Comparison of ENCODE assay signal across 8 cellular contexts in genomic region chr21:41952568-41953248, GRCh38. TPM values are rescaled to one million over a fixed set of nuclear protein-coding genes. Genes with fewer than 3 reads are reported as not detected.
DNase-seq lines count a peak whose midpoint lies in the region; ATAC-seq lines count a peak whose summit lies in the region.

No MANE protein-coding gene starts in this region.

- no peak overlapping the region for H3K27ac Mint-ChIP-seq in T-helper 2 cell treated with Interferon-gamma antibody and Interleukin-4, amounts not matched to agents 5 μg/mL and 100 μg/mL, for 36 hours
- no peak overlapping the region for H3K27ac Mint-ChIP-seq in activated CD8-positive, alpha-beta T cell treated with anti-CD3 and anti-CD28 coated beads, Interleukin-2, amount 10 ng/mL, durations not matched to agents 7 days and 5 days
- no peak overlapping the region for H3K27ac Mint-ChIP-seq in stimulated activated naive B cell treated with anti-CD40 and anti-IgM and Interleukin-4, amounts not matched to agents 10 μg/mL and 1 μg/mL and 100 μg/mL, for 72 hours

- H3K4me3 ChIP-seq in iPS-18c (ENCODE audit: insufficient read depth, low read depth, low read length), result peak overlapping the region; percentile 59

- DNase-seq in T-helper 2 cell treated with Interferon-gamma antibody and Interleukin-4, amounts not matched to agents 5 μg/mL and 100 μg/mL, for 36 hours (ENCODE audit: low spot score), result no peak
- DNase-seq in T-helper 2 cell (no peak), inferior parietal cortex (ENCODE audit: extremely low spot score) (no peak)
- no peak for DNase-seq in activated CD8-positive, alpha-beta T cell treated with anti-CD3 and anti-CD28 coated beads, Interleukin-2, amount 10 ng/mL, durations not matched to agents 7 days and 5 days
- DNase-seq in stimulated activated naive B cell treated with anti-CD40 and anti-IgM and Interleukin-4, amounts not matched to agents 10 μg/mL and 1 μg/mL and 100 μg/mL, for 72 hours, result no peak
- no peak for DNase-seq in stimulated activated CD4-positive, alpha-beta T cell treated with anti-CD3 and anti-CD28 coated beads, Interleukin-12 subunit alpha, Interleukin-12 subunit beta, amount 100 ng/mL, for 4 hours

- POLR2A ChIA-PET in activated CD8-positive, alpha-beta T cell treated with anti-CD3 and anti-CD28 coated beads, Interleukin-2, amount 10 ng/mL, durations not matched to agents 7 days and 5 days (lab: Charles Lee), result no interaction called here

- H3K27me3 Mint-ChIP-seq in T-helper 2 cell treated with Interferon-gamma antibody and Interleukin-4, amounts not matched to agents 5 μg/mL and 100 μg/mL, for 36 hours (ENCODE audit: low read depth), result peaks cover 21% of the 10 kb centered on the region
- H3K27me3 Mint-ChIP-seq in activated CD8-positive, alpha-beta T cell treated with anti-CD3 and anti-CD28 coated beads, Interleukin-2, amount 10 ng/mL, durations not matched to agents 7 days and 5 days (ENCODE audit: low read depth), result peaks cover 23% of the 10 kb centered on the region
- peaks cover 19 to 27% of the 10 kb centered on the region in 2 donors for H3K27me3 Mint-ChIP-seq in stimulated activated naive B cell treated with anti-CD40 and anti-IgM and Interleukin-4, amounts not matched to agents 10 μg/mL and 1 μg/mL and 100 μg/mL, for 72 hours

- H3K4me3 Mint-ChIP-seq in T-helper 2 cell treated with Interferon-gamma antibody and Interleukin-4, amounts not matched to agents 5 μg/mL and 100 μg/mL, for 36 hours, result peak overlapping the region; percentile 50
- H3K4me3 Mint-ChIP-seq in activated CD8-positive, alpha-beta T cell treated with anti-CD3 and anti-CD28 coated beads, Interleukin-2, amount 10 ng/mL, durations not matched to agents 7 days and 5 days, result peak overlapping the region; percentile 21
- H3K4me3 Mint-ChIP-seq in stimulated activated naive B cell treated with anti-CD40 and anti-IgM and Interleukin-4, amounts not matched to agents 10 μg/mL and 1 μg/mL and 100 μg/mL, for 72 hours, result peak overlapping the region; percentile 71 to 81

- no peaks in the 10 kb centered on the region for H3K36me3 Mint-ChIP-seq in T-helper 2 cell treated with Interferon-gamma antibody and Interleukin-4, amounts not matched to agents 5 μg/mL and 100 μg/mL, for 36 hours (ENCODE audit: low read depth)
- no peaks in the 10 kb centered on the region for H3K36me3 Mint-ChIP-seq in activated CD8-positive, alpha-beta T cell treated with anti-CD3 and anti-CD28 coated beads, Interleukin-2, amount 10 ng/mL, durations not matched to agents 7 days and 5 days (ENCODE audit: low read depth)
- peaks cover 2 to 11% of the 10 kb centered on the region in 2 donors for H3K36me3 Mint-ChIP-seq in stimulated activated naive B cell treated with anti-CD40 and anti-IgM and Interleukin-4, amounts not matched to agents 10 μg/mL and 1 μg/mL and 100 μg/mL, for 72 hours

- CTCF ChIA-PET in activated CD8-positive, alpha-beta T cell treated with anti-CD3 and anti-CD28 coated beads, Interleukin-2, amount 10 ng/mL, durations not matched to agents 7 days and 5 days (lab: Charles Lee), result interaction anchor here (0.9 to 1.2 kb wide), 2 partner anchors 12 to 164 kb away, joined by 3 read pairs; no protein-coding TSS in a partner anchor

- ATAC-seq in activated CD8-positive, alpha-beta T cell treated with anti-CD3 and anti-CD28 coated beads, Interleukin-2, amount 10 ng/mL, durations not matched to agents 7 days and 5 days, result no peak
- ATAC-seq in stimulated activated naive B cell treated with anti-CD40 and anti-IgM and Interleukin-4, amounts not matched to agents 10 μg/mL and 1 μg/mL and 100 μg/mL, for 72 hours (replicated peaks), result no peak
- no peak for ATAC-seq in HG03139 (IDR thresholded peaks at IDR 0.05; ENCODE audit: unreplicated experiment)

- peaks cover 8% of the 10 kb centered on the region for H3K4me1 Mint-ChIP-seq in T-helper 2 cell treated with Interferon-gamma antibody and Interleukin-4, amounts not matched to agents 5 μg/mL and 100 μg/mL, for 36 hours (ENCODE audit: low read depth)
- H3K4me1 Mint-ChIP-seq in activated CD8-positive, alpha-beta T cell treated with anti-CD3 and anti-CD28 coated beads, Interleukin-2, amount 10 ng/mL, durations not matched to agents 7 days and 5 days (ENCODE audit: low read depth), result peaks cover 19% of the 10 kb centered on the region
- H3K4me1 Mint-ChIP-seq in stimulated activated naive B cell treated with anti-CD40 and anti-IgM and Interleukin-4, amounts not matched to agents 10 μg/mL and 1 μg/mL and 100 μg/mL, for 72 hours, result peaks cover 28 to 49% of the 10 kb centered on the region in 2 donors

- H3K9me3 Mint-ChIP-seq in T-helper 2 cell treated with Interferon-gamma antibody and Interleukin-4, amounts not matched to agents 5 μg/mL and 100 μg/mL, for 36 hours, result no peaks in the 10 kb centered on the region
- no peaks in the 10 kb centered on the region for H3K9me3 Mint-ChIP-seq in activated CD8-positive, alpha-beta T cell treated with anti-CD3 and anti-CD28 coated beads, Interleukin-2, amount 10 ng/mL, durations not matched to agents 7 days and 5 days (ENCODE audit: insufficient read depth)
- H3K9me3 Mint-ChIP-seq in stimulated activated naive B cell treated with anti-CD40 and anti-IgM and Interleukin-4, amounts not matched to agents 10 μg/mL and 1 μg/mL and 100 μg/mL, for 72 hours, result peaks cover 0 to 2% of the 10 kb centered on the region in 2 donors

- no peaks in the 10 kb centered on the region for H3K9me3 ChIP-seq in iPS-18c (ENCODE audit: control insufficient read depth, insufficient read depth, low read length)

RNA-seq across cellular contexts. Expression of gene C2CD2, which starts 1.1 kb away (rescaled TPM):
- total RNA-seq in activated CD8-positive, alpha-beta T cell treated with anti-CD3 and anti-CD28 coated beads, Interleukin-2, amount 10 ng/mL, durations not matched to agents 7 days and 5 days, result 1 to 10 TPM; 5.5 to 5.6 TPM

RNA-seq across cellular contexts. Expression of gene ZBTB21, which starts 57.5 kb away (rescaled TPM):
- total RNA-seq in activated CD8-positive, alpha-beta T cell treated with anti-CD3 and anti-CD28 coated beads, Interleukin-2, amount 10 ng/mL, durations not matched to agents 7 days and 5 days, result 10 to 100 TPM; 19.5 to 23.6 TPM

Comparison
In these comparisons a context has a peak if more than half of its experiments do, and no peak if none do; other contexts are left out.
1. H3K4me3 Mint-ChIP-seq: peak in every context shown above with its lines; median percentile 76 in stimulated activated naive B cell treated with anti-CD40 and anti-IgM and Interleukin-4, amounts not matched to agents 10 μg/mL and 1 μg/mL and 100 μg/mL, for 72 hours; 50 in T-helper 2 cell treated with Interferon-gamma antibody and Interleukin-4, amounts not matched to agents 5 μg/mL and 100 μg/mL, for 36 hours; 21 in activated CD8-positive, alpha-beta T cell treated with anti-CD3 and anti-CD28 coated beads, Interleukin-2, amount 10 ng/mL, durations not matched to agents 7 days and 5 days.